In the genomic region with DNA sequence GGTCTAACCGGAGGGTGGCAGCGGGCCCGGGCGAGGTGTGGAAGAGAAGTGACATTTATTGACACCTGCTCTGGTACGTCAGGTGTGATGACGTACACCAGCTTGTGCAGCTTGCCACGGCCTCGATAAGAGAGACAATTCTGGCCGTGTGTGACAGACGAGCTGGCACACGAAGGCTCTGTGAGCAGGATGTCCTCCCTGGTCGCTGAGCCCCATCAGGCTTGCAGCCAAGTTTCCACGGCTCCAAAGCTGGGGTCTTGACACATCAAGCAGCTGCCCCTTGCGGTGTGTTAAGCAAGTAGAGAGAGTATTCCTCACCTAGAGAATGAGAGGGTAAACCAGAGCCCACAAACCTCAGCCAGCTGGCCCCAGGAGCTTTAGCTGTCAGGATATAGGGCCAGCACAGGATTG, we compare ENCODE assay signal across 9 cellular contexts. TPM values are rescaled to one million over a fixed set of nuclear protein-coding genes. Genes with fewer than 3 reads are reported as not detected.
DNase-seq lines count a peak whose midpoint lies in the region; ATAC-seq and TF ChIP-seq lines count a peak whose summit lies in the region.
"Had no signal": no experiment of that assay in that cellular context is flagged by ENCODE, and none has a peak within 500 bp of the region (broad histone marks: within the 10 kb centered on the region; RNA-seq: fewer than 3 reads in every experiment).

No MANE protein-coding gene starts in this region.

- DNase-seq in Jurkat, Clone E6-1 (ENCODE audit: low read depth, low spot score): peak; percentile 74
- DNase-seq in central memory CD8-positive, alpha-beta T cell (ENCODE audit: low spot score in 2 of 2): peak; percentile 68 to 92
- DNase-seq in retina (peak; percentile 47), amygdala (lab: John Stamatoyannopoulos, UW) (no peak), HFFc6 (no peak), RKO (ENCODE audit: low spot score) (no peak), sigmoid colon (no peak)

- no peaks in the 10 kb centered on the region for H3K9me3 ChIP-seq in sigmoid colon
- H3K9me3 ChIP-seq: thoracic aorta had no signal

- ATAC-seq in activated CD4-positive, CD25-positive, alpha-beta regulatory T cell treated with anti-CD3 and anti-CD28 coated beads, Interleukin-2, amount 50 U/mL, for 24 hours: peak; percentile 24 to 30
- peak; percentile 70 for ATAC-seq in central memory CD8-positive, alpha-beta T cell (replicated peaks; ENCODE audit: extremely low read depth, poor library complexity, severe bottlenecking)

- H3K27ac Mint-ChIP-seq in central memory CD8-positive, alpha-beta T cell (ENCODE audit: low read depth): peak overlapping the region; percentile 100
- no peak overlapping the region for H3K27ac Mint-ChIP-seq in HFFc6

- H3K4me1 Mint-ChIP-seq in central memory CD8-positive, alpha-beta T cell: peaks cover 79% of the 10 kb centered on the region
- H3K4me1 Mint-ChIP-seq in HFFc6 (ENCODE audit: low read depth): peaks cover 27% of the 10 kb centered on the region

- H3K27me3 ChIP-seq in sigmoid colon: no peaks in the 10 kb centered on the region

- H3K36me3 Mint-ChIP-seq in central memory CD8-positive, alpha-beta T cell (ENCODE audit: insufficient read depth): peaks cover 28% of the 10 kb centered on the region
- H3K36me3 Mint-ChIP-seq in HFFc6 (ENCODE audit: low read depth): no peaks in the 10 kb centered on the region

- peak overlapping the region in 1 of 4 donors; percentile 54 for H3K27ac ChIP-seq in sigmoid colon

- H3K27me3 Mint-ChIP-seq in central memory CD8-positive, alpha-beta T cell: no peaks in the 10 kb centered on the region
- peaks cover 24% of the 10 kb centered on the region for H3K27me3 Mint-ChIP-seq in HFFc6 (ENCODE audit: insufficient read depth)

- WGBS in sigmoid colon, 2 donors: 12 to 21% methylated on average over 14 of the region's 14 CpGs

- TF ChIP-seq POLR2A in sigmoid colon (IDR thresholded peaks at IDR 0.05): no peak

- no peak overlapping the region; the same call in 1 of the 2 replicates for H3K4me3 ChIP-seq in Jurkat, Clone E6-1 (ENCODE audit: low read length)
- no peak overlapping the region for H3K4me3 ChIP-seq in sigmoid colon
- H3K4me3 ChIP-seq: thoracic aorta had no signal

- TF ChIP-seq EP300 in sigmoid colon (IDR thresholded peaks at IDR 0.05): no peak

- H3K4me3 Mint-ChIP-seq in central memory CD8-positive, alpha-beta T cell: peak overlapping the region; percentile 88
- no peak overlapping the region for H3K4me3 Mint-ChIP-seq in HFFc6

- intact Hi-C loops in sigmoid colon (cut with DNase I): no loop called here

- TF ChIP-seq CTCF in HFFc6 (IDR thresholded peaks at IDR 0.05): no peak
- TF ChIP-seq CTCF in sigmoid colon (IDR thresholded peaks at IDR 0.05): no peak

- peaks cover 0 to 31% (median 22%) of the 10 kb centered on the region in 4 donors for H3K4me1 ChIP-seq in sigmoid colon

- H3K36me3 ChIP-seq in sigmoid colon: no peaks in the 10 kb centered on the region
- H3K36me3 ChIP-seq: thoracic aorta had no signal

- no peaks in the 10 kb centered on the region for H3K9me3 Mint-ChIP-seq in central memory CD8-positive, alpha-beta T cell
- H3K9me3 Mint-ChIP-seq in HFFc6: no peaks in the 10 kb centered on the region

RNA-seq across cellular contexts. Expression of gene TOGARAM2, which starts 30.6 kb away (rescaled TPM):
- 5.8 TPM for polyA plus RNA-seq in Jurkat, Clone E6-1 (2012; ENCODE audit: insufficient read depth, insufficient read length)
- not detected for total RNA-seq in HFFc6 (2021; fragmentation: NEBNext Ultra II Directional; extraction: Animal tissue kit (Norgen Biotek cat#: 25700))
- 1 to 10 TPM in 2 of 4 donors, under 1 TPM in 2; 0.28 to 3.2 (median 1.8) TPM for total RNA-seq in sigmoid colon
- under 1 TPM in 1 of 3 donors, not detected in 2; 0.23 TPM for polyA plus RNA-seq in sigmoid colon

Comparison
In these comparisons a context has a peak if more than half of its experiments do, and no peak if none do; other contexts are left out.
1. DNase-seq: peak in Jurkat, Clone E6-1 (single experiment), central memory CD8-positive, alpha-beta T cell (2 of 2) and retina (single experiment); none in amygdala (0 of 56), HFFc6 (single experiment), RKO (single experiment) and sigmoid colon (single experiment).